ENCODE assay signal across 25 cellular contexts in genomic region chr2:82827426-82827825, GRCh38.
"Had no signal": no experiment of that assay in that cellular context is flagged by ENCODE, and none has a peak within 500 bp of the region (broad histone marks: within the 10 kb centered on the region; RNA-seq: fewer than 3 reads in every experiment).

No MANE protein-coding gene starts in this region.

- H3K4me3 ChIP-seq: neural progenitor cell, ovary, psoas muscle, skin epidermis, stomach, thoracic aorta, thyroid gland, tibial nerve, upper lobe of right lung, uterus had no signal

- H3K9me3 ChIP-seq: ovary, psoas muscle, stomach, thoracic aorta, thyroid gland, tibial nerve, upper lobe of right lung, uterus had no signal

- DNase-seq: naive thymus-derived CD4-positive, alpha-beta T cell; natural killer cell; occipital lobe; ovary; posterior cingulate gyrus; psoas muscle; right cardiac atrium; stimulated activated CD4-positive, alpha-beta T cell treated with anti-CD3 and anti-CD28 coated beads, Interleukin-15, amount 100 ng/mL, for 24 hours; stimulated activated CD4-positive, alpha-beta T cell treated with anti-CD3 and anti-CD28 coated beads, Interleukin-2, amount 100 ng/mL, for 24 hours; stimulated activated CD4-positive, alpha-beta T cell treated with anti-CD3 and anti-CD28 coated beads, Interleukin-2, amount 100 ng/mL, for 48 hours; stimulated activated CD4-positive, alpha-beta T cell treated with anti-CD3 and anti-CD28 coated beads, Interleukin-4, amount 100 ng/mL, for 24 hours; stimulated activated naive B cell treated with anti-CD40 and anti-IgM and Interleukin-4, amounts not matched to agents 10 μg/mL and 1 μg/mL and 100 μg/mL, for 72 hours; stimulated activated naive CD4-positive, alpha-beta T cell treated with Interleukin-2 at 50 U/mL for 16 hours; stomach; thyroid gland; trophoblast cell; upper lobe of right lung; uterus had no signal

- H3K79me2 ChIP-seq: parathyroid adenoma had no signal

- H3K27ac ChIP-seq: neural progenitor cell, ovary, parathyroid adenoma, psoas muscle, skin epidermis, stomach, thoracic aorta, thyroid gland, tibial nerve, upper lobe of right lung, uterus had no signal

- H2AFZ ChIP-seq: neural progenitor cell, parathyroid adenoma had no signal

- ATAC-seq: naive thymus-derived CD4-positive, alpha-beta T cell; natural killer cell; psoas muscle; right cardiac atrium; sciatic nerve; stimulated activated effector memory CD8-positive, alpha-beta T cell treated with anti-CD3 and anti-CD28 coated beads, Interleukin-12 subunit alpha, Interleukin-12 subunit beta, amount 100 ng/mL, for 72 hours; stimulated activated naive B cell treated with anti-CD40 and anti-IgM and Interleukin-4, amounts not matched to agents 10 μg/mL and 1 μg/mL and 100 μg/mL, for 72 hours; upper lobe of right lung had no signal

- H3K4me2 ChIP-seq: neural progenitor cell had no signal

- H3K36me3 ChIP-seq: neural progenitor cell, ovary, stomach, thoracic aorta, thyroid gland, tibial nerve, upper lobe of right lung, uterus had no signal

- H3K9ac ChIP-seq: neural progenitor cell, parathyroid adenoma had no signal

- H3K27me3 ChIP-seq: neural progenitor cell, ovary, stomach, thyroid gland, tibial nerve, upper lobe of right lung, uterus had no signal

- H3K4me1 ChIP-seq: neural progenitor cell, parathyroid adenoma, psoas muscle, stomach, thyroid gland, tibial nerve, upper lobe of right lung, uterus had no signal
